In genomic region chr4:85452073-85452764, GRCh38 we compare ENCODE assay signal across 16 cellular contexts. TPM values are rescaled to one million over a fixed set of nuclear protein-coding genes. Genes with fewer than 3 reads are reported as not detected.
DNase-seq lines count a peak whose midpoint lies in the region; ATAC-seq and TF ChIP-seq lines count a peak whose summit lies in the region.
"Had no signal": no experiment of that assay in that cellular context is flagged by ENCODE, and none has a peak within 500 bp of the region (broad histone marks: within the 10 kb centered on the region; RNA-seq: fewer than 3 reads in every experiment).

No MANE protein-coding gene starts in this region.

- H2AFZ ChIP-seq in OCI-LY3 (ENCODE audit: low read depth, low read length) (no peak overlapping the region), neural cell (ENCODE audit: low read depth, low read length) (no peak overlapping the region)

- no peak for ATAC-seq in T-helper 17 cell
- ATAC-seq in GM21723 (IDR thresholded peaks at IDR 0.05; ENCODE audit: unreplicated experiment), result no peak
- no peak for ATAC-seq in GM18505 (IDR thresholded peaks at IDR 0.05; ENCODE audit: unreplicated experiment)
- ATAC-seq: HepG2 had no signal

- H3F3A ChIP-seq in neural cell (ENCODE audit: insufficient read depth, low read length, poor library complexity, severe bottlenecking), result no peaks in the 10 kb centered on the region

- H3K36me3 Mint-ChIP-seq in T-helper 17 cell (ENCODE audit: low read depth), result no peaks in the 10 kb centered on the region

- H3K4me3 Mint-ChIP-seq in T-helper 17 cell, result no peak overlapping the region

- H3K36me3 ChIP-seq in OCI-LY3 (replicated peaks; ENCODE audit: low read depth, low read length), result no peaks in the 10 kb centered on the region
- H3K36me3 ChIP-seq in neural cell (ENCODE audit: insufficient read depth, low read length), result no peaks in the 10 kb centered on the region
- H3K36me3 ChIP-seq in prostate gland, result no peaks in the 10 kb centered on the region

- H3K4me1 ChIP-seq in OCI-LY3 (ENCODE audit: low read length), result peaks cover 63% of the 10 kb centered on the region
- no peaks in the 10 kb centered on the region for H3K4me1 ChIP-seq in prostate gland (replicated peaks)

- no peak for TF ChIP-seq RAD21 in neural cell (conservative IDR thresholded peaks at IDR 0.05)

- H3K4me3 ChIP-seq in OCI-LY3 (ENCODE audit: low read length) (no peak overlapping the region), neural cell (ENCODE audit: low read length) (no peak overlapping the region), prostate gland (no peak overlapping the region)

- no peaks in the 10 kb centered on the region for H3K27me3 Mint-ChIP-seq in T-helper 17 cell

- H3K4me2 ChIP-seq in OCI-LY3 (ENCODE audit: low read length) (peak overlapping the region; percentile 33), neural cell (ENCODE audit: low read length) (no peak overlapping the region)

- peak; percentile 69 for TF ChIP-seq EP300 in neural cell (conservative IDR thresholded peaks at IDR 0.05; ENCODE audit: poor library complexity, severe bottlenecking)

- TF ChIP-seq CTCF in OCI-LY3 (IDR thresholded peaks at IDR 0.05; ENCODE audit: low read depth, low read length) (no peak), neural cell (IDR thresholded peaks at IDR 0.05; ENCODE audit: poor library complexity, severe bottlenecking) (no peak), prostate gland (IDR thresholded peaks at IDR 0.05) (no peak)

- H3K9me3 ChIP-seq in OCI-LY3 (ENCODE audit: insufficient read depth, low read length) (no peaks in the 10 kb centered on the region), neural cell (ENCODE audit: low read length) (no peaks in the 10 kb centered on the region), T-helper 17 cell (ENCODE audit: control insufficient read depth, low read length, poor library complexity, severe bottlenecking) (no peaks in the 10 kb centered on the region), prostate gland (no peaks in the 10 kb centered on the region)

- 19% methylated on average over 3 of the region's 3 CpGs for WGBS in prostate gland

- H3K27ac ChIP-seq in OCI-LY3 (ENCODE audit: low read length), result no peak overlapping the region
- H3K27ac ChIP-seq in neural cell (ENCODE audit: low read length), result no peak overlapping the region
- no peak overlapping the region for H3K27ac ChIP-seq in prostate gland

- no peaks in the 10 kb centered on the region for H3K27me3 ChIP-seq in OCI-LY3 (ENCODE audit: low read depth, low read length)
- H3K27me3 ChIP-seq in neural cell (ENCODE audit: insufficient read depth, low read depth, low read length), result no peaks in the 10 kb centered on the region
- H3K27me3 ChIP-seq in prostate gland (replicated peaks; ENCODE audit: insufficient read depth), result no peaks in the 10 kb centered on the region

- H3K79me2 ChIP-seq in OCI-LY3 (ENCODE audit: low read length) (no peaks in the 10 kb centered on the region), neural cell (replicated peaks; ENCODE audit: insufficient read depth, low read length) (no peaks in the 10 kb centered on the region)

- no peak overlapping the region for H3K9ac ChIP-seq in OCI-LY3 (ENCODE audit: low read length)
- no peak overlapping the region for H3K9ac ChIP-seq in neural cell (ENCODE audit: low read length)

- TF ChIP-seq POLR2A in prostate gland (IDR thresholded peaks at IDR 0.05) (no peak), GM18505 (IDR thresholded peaks at IDR 0.05; ENCODE audit: borderline replicate concordance, extremely low read depth, insufficient read depth, insufficient read length) (no peak)

- DNase-seq in GM04504 (ENCODE audit: low read depth) (peak; percentile 28), fibroblast of gingiva (ENCODE audit: low read depth) (peak; percentile 9), T-helper 17 cell (no peak), prostate gland (ENCODE audit: low spot score) (no peak)
- DNase-seq: GDM1, KBM-7, NCI-H187 treated with DMSO at 0.1 percent for 48 hours, NCI-H345, NCI-H526, SHP77, T-helper 1 cell had no signal

- intact Hi-C loops in prostate gland (cut with DNase I), result no loop called here

- H3K9me2 ChIP-seq in neural cell (ENCODE audit: insufficient read depth, low read length), result no peaks in the 10 kb centered on the region

- H3K4me1 Mint-ChIP-seq in T-helper 17 cell, result no peaks in the 10 kb centered on the region

- H3K27ac Mint-ChIP-seq in T-helper 17 cell, result no peak overlapping the region

- H4K20me1 ChIP-seq in OCI-LY3 (ENCODE audit: insufficient read depth, low read length) (no peaks in the 10 kb centered on the region), neural cell (ENCODE audit: insufficient read depth) (no peaks in the 10 kb centered on the region)

TF ChIP-seq in neural cell, 6 proteins besides CTCF, POLR2A, EP300 and RAD21:
- TF ChIP-seq POLR2AphosphoS5 (IDR thresholded peaks at IDR 0.05), result peak; percentile 73
- no peak for TF ChIP-seq MXI1 (conservative IDR thresholded peaks at IDR 0.05; ENCODE audit: poor library complexity, severe bottlenecking)
- peak; percentile 36 for TF ChIP-seq TAF1 (IDR thresholded peaks at IDR 0.05; ENCODE audit: low read depth)
- no peak for TF ChIP-seq EZH2 (IDR thresholded peaks at IDR 0.05; ENCODE audit: borderline replicate concordance, insufficient read depth, low read length, poor library complexity, severe bottlenecking)
- TF ChIP-seq, protein P1, sequence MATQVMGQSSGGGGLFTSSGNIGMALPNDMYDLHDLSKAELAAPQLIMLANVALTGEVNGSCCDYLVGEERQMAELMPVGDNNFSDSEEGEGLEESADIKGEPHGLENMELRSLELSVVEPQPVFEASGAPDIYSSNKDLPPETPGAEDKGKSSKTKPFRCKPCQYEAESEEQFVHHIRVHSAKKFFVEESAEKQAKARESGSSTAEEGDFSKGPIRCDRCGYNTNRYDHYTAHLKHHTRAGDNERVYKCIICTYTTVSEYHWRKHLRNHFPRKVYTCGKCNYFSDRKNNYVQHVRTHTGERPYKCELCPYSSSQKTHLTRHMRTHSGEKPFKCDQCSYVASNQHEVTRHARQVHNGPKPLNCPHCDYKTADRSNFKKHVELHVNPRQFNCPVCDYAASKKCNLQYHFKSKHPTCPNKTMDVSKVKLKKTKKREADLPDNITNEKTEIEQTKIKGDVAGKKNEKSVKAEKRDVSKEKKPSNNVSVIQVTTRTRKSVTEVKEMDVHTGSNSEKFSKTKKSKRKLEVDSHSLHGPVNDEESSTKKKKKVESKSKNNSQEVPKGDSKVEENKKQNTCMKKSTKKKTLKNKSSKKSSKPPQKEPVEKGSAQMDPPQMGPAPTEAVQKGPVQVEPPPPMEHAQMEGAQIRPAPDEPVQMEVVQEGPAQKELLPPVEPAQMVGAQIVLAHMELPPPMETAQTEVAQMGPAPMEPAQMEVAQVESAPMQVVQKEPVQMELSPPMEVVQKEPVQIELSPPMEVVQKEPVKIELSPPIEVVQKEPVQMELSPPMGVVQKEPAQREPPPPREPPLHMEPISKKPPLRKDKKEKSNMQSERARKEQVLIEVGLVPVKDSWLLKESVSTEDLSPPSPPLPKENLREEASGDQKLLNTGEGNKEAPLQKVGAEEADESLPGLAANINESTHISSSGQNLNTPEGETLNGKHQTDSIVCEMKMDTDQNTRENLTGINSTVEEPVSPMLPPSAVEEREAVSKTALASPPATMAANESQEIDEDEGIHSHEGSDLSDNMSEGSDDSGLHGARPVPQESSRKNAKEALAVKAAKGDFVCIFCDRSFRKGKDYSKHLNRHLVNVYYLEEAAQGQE (IDR thresholded peaks at IDR 0.05; ENCODE audit: borderline replicate concordance), result peak; percentile 29

RNA-seq across cellular contexts. Expression of gene ARHGAP24, which starts 22.7 kb away (rescaled TPM):
- polyA plus RNA-seq in neural cell, result 2.9 and 5.4 TPM in 2 replicates
- polyA minus RNA-seq in neural cell, result 1.3 and 3.7 TPM in 2 replicates
- total RNA-seq in T-helper 17 cell (1 to 10 TPM in 1 of 2 donors, not detected in 1; 7.0 TPM), prostate gland (1 to 10 TPM; 6.7 to 7.4 TPM)

Comparison
In these comparisons a context has a peak if more than half of its experiments do, and no peak if none do; other contexts are left out.
1. DNase-seq: peak in GM04504 (single experiment) and fibroblast of gingiva (single experiment); none in T-helper 17 cell (0 of 3) and prostate gland (single experiment).